ENCODE assay signal across 9 cellular contexts in genomic region chr14:91223028-91223783, GRCh38. TPM values are rescaled to one million over a fixed set of nuclear protein-coding genes. Genes with fewer than 3 reads are reported as not detected.
DNase-seq lines count a peak whose midpoint lies in the region; ATAC-seq and TF ChIP-seq lines count a peak whose summit lies in the region.
"Had no signal": no experiment of that assay in that cellular context is flagged by ENCODE, and none has a peak within 500 bp of the region (broad histone marks: within the 10 kb centered on the region; RNA-seq: fewer than 3 reads in every experiment).

No MANE protein-coding gene starts in this region.

- H3K27ac ChIP-seq in Panc1 (ENCODE audit: low read length) = no peak overlapping the region
- H3K27ac ChIP-seq: thoracic aorta had no signal

- intact Hi-C loops in Panc1 (cut with micrococcal nuclease; ENCODE audit: unreplicated experiment) = no loop called here

- CTCF ChIA-PET in Panc1 (lab: Charles Lee) = no interaction called here

- no peaks in the 10 kb centered on the region for H3K4me1 ChIP-seq in Panc1 (ENCODE audit: control insufficient read depth, insufficient read depth, low read length)

- no peak overlapping the region for H3K4me3 ChIP-seq in Panc1 (ENCODE audit: low read depth in 2 of 2, low read length in 2 of 2)
- H3K4me3 ChIP-seq: thoracic aorta had no signal

- no peaks in the 10 kb centered on the region for H3K27me3 ChIP-seq in Panc1 (ENCODE audit: control insufficient read depth, insufficient read depth, low read length)

- ATAC-seq in Panc1 = no peak
- no peak for ATAC-seq in GM18870 (IDR thresholded peaks at IDR 0.05; ENCODE audit: unreplicated experiment)
- no peak for ATAC-seq in HG03378 (IDR thresholded peaks at IDR 0.05; ENCODE audit: unreplicated experiment)

- POLR2A ChIA-PET in Panc1 (lab: Charles Lee) = no interaction called here

- no peaks in the 10 kb centered on the region for H3K36me3 ChIP-seq in Panc1 (ENCODE audit: control insufficient read depth, insufficient read depth, low read length)
- H3K36me3 ChIP-seq: thoracic aorta had no signal

- no peak for TF ChIP-seq CTCF in Panc1 (IDR thresholded peaks at IDR 0.05)

- DNase-seq in activated CD8-positive, alpha-beta memory T cell treated with anti-CD3 and anti-CD28 coated beads, Interleukin-2, amount 50 U/mL, for 4 hours = peak; percentile 39
- no peak for DNase-seq in activated CD8-positive, alpha-beta memory T cell treated with anti-CD3 and anti-CD28 coated beads, Interleukin-2, amount 50 U/mL, for 48 hours
- DNase-seq in Panc1 (ENCODE audit: low read depth, low spot score) = no peak
- peak; percentile 23 for DNase-seq in dermis blood vessel endothelial cell
- DNase-seq in stimulated activated CD4-positive, alpha-beta T cell treated with anti-CD3 and anti-CD28 coated beads, Interleukin-4, amount 100 ng/mL, for 24 hours = peak; percentile 53
- DNase-seq in central memory CD4-positive, alpha-beta T cell = no peak

- in situ Hi-C loops in Panc1 (cut with HindIII; ENCODE audit: low pct_unique_long_range_greater_than_20kb, low sequenced_read_pairs) = no loop called here

- TSS peak; percentile 78 for BruUV-seq in Panc1 (replicated peaks; lab: Mats Ljungman, UMichigan)

- H3K9me3 ChIP-seq in Panc1 (ENCODE audit: control insufficient read depth, insufficient read depth, low read depth, low read length) = no peaks in the 10 kb centered on the region
- H3K9me3 ChIP-seq: thoracic aorta had no signal

RNA-seq across cellular contexts. Expression of gene GPR68, which starts 21.3 kb away (rescaled TPM):
- 0.28 TPM for total RNA-seq in Panc1 (2021; ENCODE audit: unreplicated experiment)
- 0.38 TPM for polyA plus RNA-seq in Panc1 (2012; ENCODE audit: insufficient read length)
- total RNA-seq in dermis blood vessel endothelial cell = 0.74 and 1.2 TPM in 2 replicates

Comparison
In these comparisons a context has a peak if more than half of its experiments do, and no peak if none do; other contexts are left out.
1. DNase-seq: peak in activated CD8-positive, alpha-beta memory T cell treated with anti-CD3 and anti-CD28 coated beads, Interleukin-2, amount 50 U/mL, for 4 hours (single experiment), dermis blood vessel endothelial cell (single experiment) and stimulated activated CD4-positive, alpha-beta T cell treated with anti-CD3 and anti-CD28 coated beads, Interleukin-4, amount 100 ng/mL, for 24 hours (single experiment); none in activated CD8-positive, alpha-beta memory T cell treated with anti-CD3 and anti-CD28 coated beads, Interleukin-2, amount 50 U/mL, for 48 hours (single experiment), Panc1 (single experiment) and central memory CD4-positive, alpha-beta T cell (single experiment).